8 cellular contexts compared by ENCODE assay signal in the genomic region with DNA sequence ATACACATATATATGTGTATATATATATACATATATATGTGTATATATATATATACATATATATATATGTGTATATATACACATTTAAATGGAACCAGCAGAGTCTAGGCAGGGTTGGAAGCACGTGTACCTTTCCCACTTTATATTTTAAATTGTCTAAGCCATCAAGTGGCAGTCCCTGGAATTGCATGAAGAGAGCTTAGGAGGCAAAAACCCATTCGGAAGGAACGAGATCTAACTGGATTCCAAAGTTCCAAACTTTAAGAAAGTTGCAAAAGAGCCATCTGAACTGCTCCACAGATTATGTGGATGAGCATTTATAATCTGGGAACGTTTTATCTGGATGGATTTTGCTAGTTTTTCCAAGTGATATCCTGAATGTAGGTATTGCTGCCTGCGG.
DNase-seq lines count a peak whose midpoint lies in the region; TF ChIP-seq lines count a peak whose summit lies in the region.

No MANE protein-coding gene starts in this region.

- no peak overlapping the region for H2BK5ac ChIP-seq in trophoblast cell (ENCODE audit: low read depth, low read length, poor library complexity)

- H3K18ac ChIP-seq in trophoblast cell (ENCODE audit: low read length): no peak overlapping the region

- no peaks in the 10 kb centered on the region for H3K36me3 ChIP-seq in trophoblast cell (ENCODE audit: control insufficient read depth in 1 of 2, insufficient read depth in 2 of 2, low read length in 2 of 2)

- H4K8ac ChIP-seq in trophoblast cell (ENCODE audit: low read depth, low read length): no peak overlapping the region

- no peak overlapping the region for H3K4me3 ChIP-seq in trophoblast cell (ENCODE audit: low read depth, low read length)

- H3K14ac ChIP-seq in trophoblast cell (ENCODE audit: low read length): no peak overlapping the region

- no peaks in the 10 kb centered on the region for H3K79me1 ChIP-seq in trophoblast cell (ENCODE audit: low read length)

- H3K4me2 ChIP-seq in trophoblast cell (ENCODE audit: low read length): no peak overlapping the region

- TF ChIP-seq CTCF in 22Rv1 (IDR thresholded peaks at IDR 0.05): peak; percentile 44

- no CpG with 5 or more reads among the region's 5 CpGs for WGBS in trophoblast cell (ENCODE audit: extremely low coverage, insufficient coverage, insufficient read length)

- H3K4me1 ChIP-seq in trophoblast cell (ENCODE audit: control insufficient read depth in 1 of 2, insufficient read depth in 2 of 2, low read length in 2 of 2): no peaks in the 10 kb centered on the region

- H3K9me3 ChIP-seq in trophoblast cell (ENCODE audit: insufficient read depth, low read depth, low read length): no peaks in the 10 kb centered on the region

- H2BK12ac ChIP-seq in trophoblast cell (ENCODE audit: low read length): no peak overlapping the region

- H3K23ac ChIP-seq in trophoblast cell (ENCODE audit: low read length): no peak overlapping the region

- H3K27me3 ChIP-seq in trophoblast cell (ENCODE audit: insufficient read depth, low read length): no peaks in the 10 kb centered on the region

- H3K27ac ChIP-seq in 22Rv1: no peak overlapping the region
- H3K27ac ChIP-seq in trophoblast cell (ENCODE audit: low read depth, low read length): no peak overlapping the region

- no peak overlapping the region for H3K4ac ChIP-seq in trophoblast cell (ENCODE audit: low read depth, low read length)

- H3K79me2 ChIP-seq in trophoblast cell (ENCODE audit: control insufficient read depth, insufficient read depth, low read length, poor library complexity): peaks cover 2% of the 10 kb centered on the region

- H3K9ac ChIP-seq in trophoblast cell (ENCODE audit: low read length): no peak overlapping the region

- no peak overlapping the region for H2AK5ac ChIP-seq in trophoblast cell (ENCODE audit: low read length)

- H2BK120ac ChIP-seq in trophoblast cell (ENCODE audit: insufficient read depth, low read length, poor library complexity): no peak overlapping the region

- H4K91ac ChIP-seq in trophoblast cell (ENCODE audit: low read depth, low read length): no peak overlapping the region

- DNase-seq in ELR (ENCODE audit: low read depth) (peak; percentile 58), RKO (ENCODE audit: low spot score) (peak; percentile 43), fibroblast of gingiva (ENCODE audit: low read depth) (peak; percentile 8), trophoblast cell (peak; percentile 20 to 81), NOMO-1 treated with dmso at 0.1 percent for 144 hours (lab: John Stamatoyannopoulos, UW; ENCODE audit: unreplicated experiment) (no peak), HuH-7 (ENCODE audit: low spot score) (no peak), NCI-H2029 (lab: John Stamatoyannopoulos, UW) (no peak)

- no peak overlapping the region for H4K12ac ChIP-seq in trophoblast cell (ENCODE audit: low read depth, low read length)

- H2AFZ ChIP-seq in trophoblast cell (ENCODE audit: insufficient read depth, low read length, poor library complexity): no peak overlapping the region

Comparison
In these comparisons a context has a peak if more than half of its experiments do, and no peak if none do; other contexts are left out.
1. DNase-seq: peak in ELR (single experiment), RKO (single experiment), fibroblast of gingiva (single experiment) and trophoblast cell (2 of 2); none in NOMO-1 treated with dmso at 0.1 percent for 144 hours (single experiment), HuH-7 (single experiment) and NCI-H2029 (single experiment).